24 cellular contexts compared by ENCODE assay signal in genomic region chr4:33606951-33607350, GRCh38.
"Had no signal": no experiment of that assay in that cellular context is flagged by ENCODE, and none has a peak within 500 bp of the region (broad histone marks: within the 10 kb centered on the region; RNA-seq: fewer than 3 reads in every experiment).

No MANE protein-coding gene starts in this region.

- H3K27me3 Mint-ChIP-seq: IgD-negative memory B cell had no signal

- ATAC-seq: K562, Panc1, PC-3, SK-N-SH treated with all-trans-retinoic acid at 6 μM for 48 hours had no signal

- H3K4me2 ChIP-seq: KMS-11 had no signal

- H3K36me3 ChIP-seq: SJCRH30 had no signal

- DNase-seq: Kasumi-1; MM.1S; NCI-H1105; NCI-H1417; NCI-H1436 treated with DMSO at 0.1 percent for 48 hours; NCI-H1694; NCI-H187 treated with DMSO at 0.1 percent for 48 hours; NCI-H2029 treated with DMSO at 0.1 percent for 48 hours; NCI-H2107; NCI-H2227 treated with DMSO at 0.1 percent for 48 hours; NCI-H524; NCI-H526 treated with DMSO at 0.1 percent for 48 hours; NCI-H748 treated with DMSO at 0.1 percent for 48 hours; NK-92 treated with Interleukin-12 subunit alpha and Interleukin-12 subunit beta, amount 100 ng/mL, for 24 hours; PC-3; SHP77 treated with DMSO at 0.1 percent for 48 hours; SJCRH30 had no signal

- H3K4me1 ChIP-seq: SJCRH30 had no signal

- H3K4me1 Mint-ChIP-seq: IgD-negative memory B cell had no signal

- H3K27me3 ChIP-seq: SJCRH30 had no signal

- H3K36me3 Mint-ChIP-seq: IgD-negative memory B cell had no signal

- H3K9ac ChIP-seq: KMS-11 had no signal

- H3K4me3 ChIP-seq: K562, SJCRH30 had no signal

- H3K4me3 Mint-ChIP-seq: IgD-negative memory B cell had no signal

- H3K27ac Mint-ChIP-seq: IgD-negative memory B cell had no signal

- H3K27ac ChIP-seq: HL-60, KMS-11, RWPE1, SJCRH30 had no signal
